Comparison of ENCODE assay signal across 21 cellular contexts in the genomic region with DNA sequence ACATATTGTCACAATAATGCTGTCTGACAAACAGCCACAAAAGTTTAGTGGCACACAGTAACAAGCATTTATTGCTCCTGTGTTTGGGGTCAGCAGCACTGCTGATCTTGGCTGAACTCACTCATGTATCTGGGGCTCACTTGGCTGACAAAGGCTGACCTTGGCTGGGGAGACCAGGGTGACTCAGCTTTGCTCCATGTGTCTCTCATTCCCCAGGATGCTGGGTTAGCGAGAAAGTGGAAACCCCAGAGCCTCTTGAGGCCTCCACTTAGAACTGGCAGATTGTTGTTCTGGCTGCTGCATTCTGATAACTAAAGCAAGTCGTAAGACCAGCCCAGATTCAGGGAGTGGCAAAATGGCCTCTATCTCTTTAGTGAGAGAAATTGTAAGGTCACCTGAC.
DNase-seq lines count a peak whose midpoint lies in the region; ATAC-seq and TF ChIP-seq lines count a peak whose summit lies in the region.
"Had no signal": no experiment of that assay in that cellular context is flagged by ENCODE, and none has a peak within 500 bp of the region (broad histone marks: within the 10 kb centered on the region; RNA-seq: fewer than 3 reads in every experiment).

No MANE protein-coding gene starts in this region.

- ATAC-seq in GM18505 (IDR thresholded peaks at IDR 0.05; ENCODE audit: unreplicated experiment) (no peak), GM21447 (IDR thresholded peaks at IDR 0.05; ENCODE audit: unreplicated experiment) (no peak)

- TF ChIP-seq CTCF in brain microvascular endothelial cell (IDR thresholded peaks at IDR 0.05; ENCODE audit: low read depth, low read length, missing control alignments) (no peak), foreskin fibroblast (IDR thresholded peaks at IDR 0.05; ENCODE audit: low read depth, low read length) (no peak)

- H3K27me3 ChIP-seq in brain microvascular endothelial cell (replicated peaks), result no peaks in the 10 kb centered on the region
- H3K27me3 ChIP-seq: adrenal gland, ovary, SJSA1, uterus had no signal

- DNase-seq in AG20443 (ENCODE audit: low spot score) (peak; percentile 55), HCEC 1CT (peak; percentile 32), brain microvascular endothelial cell (peak; percentile 76), foreskin fibroblast (peak; percentile 65 to 69), NCI-H2107 treated with DMSO at 0.1 percent for 48 hours (lab: John Stamatoyannopoulos, UW; ENCODE audit: unreplicated experiment) (no peak), COLO668 (lab: John Stamatoyannopoulos, UW; ENCODE audit: unreplicated experiment) (no peak)
- DNase-seq: activated CD4-positive, CD25-positive, alpha-beta regulatory T cell treated with anti-CD3 and anti-CD28 coated beads, Interleukin-2, amount 50 U/mL, for 72 hours; DMS79 treated with DMSO at 0.1 percent for 48 hours; head of caudate nucleus; Karpas-422; NCI-H1105 treated with DMSO at 0.1 percent for 48 hours; NCI-H2171; OCI-M1; ovary; stimulated activated CD4-positive, alpha-beta T cell treated with anti-CD3 and anti-CD28 coated beads, Interleukin-2, amount 100 ng/mL, for 48 hours; uterus had no signal

- no peak overlapping the region for H3K27ac ChIP-seq in brain microvascular endothelial cell
- H3K27ac ChIP-seq: adrenal gland, ovary, SJSA1, uterus had no signal

- no peak for TF ChIP-seq POLR2A in GM18505 (IDR thresholded peaks at IDR 0.05; ENCODE audit: borderline replicate concordance, extremely low read depth, insufficient read depth, insufficient read length)

- H3K4me3 ChIP-seq in brain microvascular endothelial cell (ENCODE audit: low read depth, low read length) (no peak overlapping the region), foreskin fibroblast (ENCODE audit: low read depth in 1 of 2, low read length in 2 of 2) (no peak overlapping the region)
- H3K4me3 ChIP-seq: adrenal gland, lung, ovary, SJSA1, uterus had no signal

- in situ Hi-C loops in brain microvascular endothelial cell (cut with HindIII; ENCODE audit: low pct_ligation_motif_present, low sequenced_read_pairs), result no loop called here

- H3K36me3 ChIP-seq in brain microvascular endothelial cell (replicated peaks), result no peaks in the 10 kb centered on the region
- H3K36me3 ChIP-seq: adrenal gland, ovary, SJSA1, uterus had no signal

Comparison
In these comparisons a context has a peak if more than half of its experiments do, and no peak if none do; other contexts are left out.
1. DNase-seq: peak in AG20443 (single experiment), HCEC 1CT (single experiment), brain microvascular endothelial cell (single experiment) and foreskin fibroblast (2 of 2); none in NCI-H2107 treated with DMSO at 0.1 percent for 48 hours (single experiment) and COLO668 (single experiment).